Comparison of ENCODE assay signal across 12 cellular contexts in the genomic region with DNA sequence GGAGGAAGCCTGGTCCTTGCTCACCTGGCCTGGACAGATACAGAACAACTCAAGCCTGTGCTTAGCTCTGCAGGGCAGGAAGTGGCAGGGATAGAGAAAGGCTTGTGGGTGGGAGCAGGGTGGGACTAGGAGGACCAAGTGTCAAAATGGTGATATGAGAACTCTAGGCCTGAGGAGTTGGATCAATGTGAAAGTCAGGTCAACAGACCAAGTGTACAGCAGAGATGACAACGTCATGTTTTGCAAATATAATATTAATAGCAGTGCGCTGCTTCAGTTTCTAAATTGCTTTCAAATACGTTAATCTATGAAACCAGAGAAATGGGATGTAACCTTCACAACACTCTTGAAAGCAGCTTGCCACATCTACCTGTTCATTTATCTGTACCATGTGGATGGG.
DNase-seq lines count a peak whose midpoint lies in the region; ATAC-seq, FAIRE-seq and TF ChIP-seq lines count a peak whose summit lies in the region.
"Had no signal": no experiment of that assay in that cellular context is flagged by ENCODE, and none has a peak within 500 bp of the region (broad histone marks: within the 10 kb centered on the region; RNA-seq: fewer than 3 reads in every experiment).

No MANE protein-coding gene starts in this region.

- peak overlapping the region; percentile 28 for H3K4me2 ChIP-seq in GM12878 (ENCODE audit: control insufficient read depth, insufficient read depth)
- H3K4me2 ChIP-seq: smooth muscle cell had no signal

- H3K9me3 ChIP-seq in GM12878 (replicated peaks; ENCODE audit: control insufficient read depth, insufficient read depth, low read length) = no peaks in the 10 kb centered on the region

- no peak overlapping the region for H2AFZ ChIP-seq in GM12878 (ENCODE audit: control insufficient read depth, low read depth, low read length)

- H3K27ac ChIP-seq in GM12878 (ENCODE audit: control insufficient read depth, insufficient read depth) = peak overlapping the region; percentile 55

- H3K4me3 ChIP-seq in GM12878 = no peak overlapping the region
- H3K4me3 ChIP-seq: smooth muscle cell had no signal

- H3K36me3 ChIP-seq in GM12878 (ENCODE audit: control insufficient read depth in 2 of 2, insufficient read depth in 2 of 2, low read length in 1 of 2) = peaks cover 1 to 5% of the 10 kb centered on the region in 2 experiments; a peak in 3 of 4 replicates

- no peak for TF ChIP-seq EP300 in GM12878 (IDR thresholded peaks at IDR 0.05; ENCODE audit: borderline replicate concordance in 1 of 2, control insufficient read depth in 1 of 2, low read depth in 2 of 2, low read length in 2 of 2)

- intact Hi-C loops in GM12878 (cut with micrococcal nuclease; ENCODE audit: unreplicated experiment) (no loop called here), Right ventricle myocardium superior (cut with DNase I) (no loop called here)

- no TSS peak for BruUV-seq in GM12878 (replicated peaks; lab: Mats Ljungman, UMichigan)

- H3K79me2 ChIP-seq in GM12878 (ENCODE audit: control insufficient read depth, insufficient read depth, low read length) = peaks cover 9% of the 10 kb centered on the region

- peak overlapping the region; percentile 35; the same call in 1 of the 2 replicates for H3K9ac ChIP-seq in GM12878 (ENCODE audit: control insufficient read depth, insufficient read depth, low read length)

- in situ Hi-C loops in GM12878 (cut with MboI) = no loop called here

- TF ChIP-seq POLR2A in GM12878 (IDR thresholded peaks at IDR 0.05; ENCODE audit: low read depth, low read length) = no peak

- peak; percentile 79 for ATAC-seq in GM18498 (IDR thresholded peaks at IDR 0.05; ENCODE audit: unreplicated experiment)
- ATAC-seq in GM19467 (IDR thresholded peaks at IDR 0.05; ENCODE audit: unreplicated experiment) = peak; percentile 64
- peak; percentile 66 for ATAC-seq in HG03039 (IDR thresholded peaks at IDR 0.05; ENCODE audit: unreplicated experiment)
- peak; percentile 80 for ATAC-seq in GM12878
- no peak for ATAC-seq in GM18861 (IDR thresholded peaks at IDR 0.05; ENCODE audit: unreplicated experiment)
- no peak for ATAC-seq in Right ventricle myocardium superior (ENCODE audit: poor library complexity)

- CTCF ChIA-PET in GM12878 (lab: Yijun Ruan, JAX) = no interaction called here

- peak; percentile 40 for DNase-seq in GM12878 (ENCODE audit: low read depth, low spot score)
- DNase-seq in NK-92 treated with Interleukin-12 subunit alpha and Interleukin-12 subunit beta, amount 100 ng/mL, for 24 hours (lab: John Stamatoyannopoulos, UW) = no peak
- no peak for DNase-seq in CD1c-positive myeloid dendritic cell (ENCODE audit: extremely low spot score)
- DNase-seq in Right ventricle myocardium superior = no peak
- DNase-seq: activated B cell treated with CpG ODN at 0.5 μM for 24 hours, NCI-H1694 treated with DMSO at 0.1 percent for 48 hours had no signal

- SMC1A ChIA-PET in GM12878 (lab: Charles Lee; ENCODE audit: uncharacterized antibody, unreplicated experiment) = no interaction called here

- H3K27me3 ChIP-seq in GM12878 (replicated peaks in 1 of 2; ENCODE audit: control insufficient read depth in 2 of 2, insufficient read depth in 2 of 2, low read length in 1 of 2) = no peaks in the 10 kb centered on the region

- no peak for TF ChIP-seq RAD21 in GM12878 (IDR thresholded peaks at IDR 0.05; ENCODE audit: insufficient read depth, low read depth, low read length)

- no peaks in the 10 kb centered on the region for H4K20me1 ChIP-seq in GM12878 (ENCODE audit: control insufficient read depth, insufficient read depth)

- peaks cover 30% of the 10 kb centered on the region for H3K4me1 ChIP-seq in GM12878 (ENCODE audit: control insufficient read depth, insufficient read depth, low read length)

- TF ChIP-seq CTCF in GM12878 (IDR thresholded peaks at IDR 0.05 in 2 of 3, conservative IDR thresholded peaks at IDR 0.05 in 1 of 3; ENCODE audit: control insufficient read depth in 2 of 3, extremely low read depth in 1 of 3, insufficient read depth in 1 of 3, low read depth in 3 of 3, low read length in 3 of 3) = no peak

- peak; percentile 49 for FAIRE-seq in GM12878 (lab: Jason Lieb, UNC)
- FAIRE-seq: endometrium had no signal

- POLR2A ChIA-PET in GM12878 (lab: Charles Lee) = interaction anchor here (0.5 to 0.6 kb wide), 2 partner anchors 128 to 162 kb away, joined by 3 read pairs; no protein-coding TSS in a partner anchor

- WGBS in GM12878 (ENCODE audit: insufficient coverage, insufficient replicate concordance, low lambda C conversion rate, missing lambda C conversion rate) = 2% methylated on average over 3 of the region's 3 CpGs

- RAD21 ChIA-PET in GM12878 (lab: Charles Lee; ENCODE audit: unreplicated experiment) = interaction anchor here (1.0 kb wide), 1 partner anchor 74 kb away, joined by 3 read pairs; no protein-coding TSS in a partner anchor

TF ChIP-seq in GM12878, 131 proteins besides CTCF, POLR2A, EP300 and RAD21:
- TF ChIP-seq ETV6 (conservative IDR thresholded peaks at IDR 0.05 in 1 of 2, IDR thresholded peaks at IDR 0.05 in 1 of 2; ENCODE audit: borderline replicate concordance in 1 of 2, low read depth in 1 of 2) (no peak), SMARCA5 (IDR thresholded peaks at IDR 0.05) (no peak)

Comparison
In these comparisons a context has a peak if more than half of its experiments do, and no peak if none do; other contexts are left out.
1. ATAC-seq: peak in GM18498 (single experiment), GM19467 (single experiment), HG03039 (single experiment) and GM12878 (single experiment); none in GM18861 (single experiment) and Right ventricle myocardium superior (single experiment).